8 cellular contexts compared by ENCODE assay signal in the genomic region with DNA sequence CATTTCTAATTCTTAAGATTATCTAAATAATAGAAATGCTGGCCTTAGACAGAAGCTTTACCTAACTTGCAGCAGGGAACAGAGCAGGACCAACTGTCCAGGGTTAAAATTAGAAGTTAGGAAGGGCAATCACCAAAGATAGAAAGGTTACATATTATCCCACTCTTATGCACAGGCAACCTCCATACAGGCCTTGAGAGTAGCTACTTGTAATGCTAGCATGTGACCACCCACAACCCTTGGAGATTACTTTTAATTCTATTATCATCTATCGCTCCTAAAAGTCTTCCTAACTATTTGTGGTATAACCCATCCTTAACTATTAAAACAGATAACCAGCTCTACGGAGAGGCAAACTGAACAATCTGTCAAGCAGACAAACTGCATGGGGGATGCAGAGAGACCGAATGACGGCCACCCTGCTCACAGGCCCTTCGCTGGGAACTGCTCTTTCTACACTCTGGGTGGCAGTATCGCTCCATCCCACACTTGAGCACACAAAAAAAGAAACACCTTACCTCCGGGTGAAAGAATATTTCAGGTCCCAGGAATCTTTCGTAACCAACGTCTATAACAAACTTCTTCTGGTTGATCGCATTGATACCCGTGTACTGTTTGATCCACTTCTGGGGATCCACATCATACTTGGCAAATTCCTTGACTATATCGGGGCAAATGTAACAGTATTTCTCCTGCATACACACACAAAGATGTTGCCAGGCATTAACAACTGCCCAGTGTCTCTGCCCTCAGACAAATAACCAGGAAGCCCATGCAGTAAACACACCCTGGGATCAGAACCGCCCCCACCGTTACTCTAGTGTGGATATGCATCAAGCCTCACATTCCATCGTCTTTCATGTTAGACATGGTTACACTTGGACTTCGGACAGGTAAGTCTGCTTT. TPM values are rescaled to one million over a fixed set of nuclear protein-coding genes. Genes with fewer than 3 reads are reported as not detected.
DNase-seq lines count a peak whose midpoint lies in the region; ATAC-seq, FAIRE-seq and TF ChIP-seq lines count a peak whose summit lies in the region.
"Not testable (repeated sequence)": the region's sequence is repeated elsewhere in the genome, so short reads cannot be mapped to it uniquely, and the experiment has no call there.

No MANE protein-coding gene starts in this region.

- H3K27me3 ChIP-seq in WERI-Rb-1 (ENCODE audit: insufficient read depth, low read depth, severe bottlenecking); cardiac muscle cell: not testable (repeated sequence)

- peak; percentile 88 for FAIRE-seq in G401.6 (lab: Jason Lieb, UNC)

- TF ChIP-seq CTCF in WERI-Rb-1 (IDR thresholded peaks at IDR 0.05; ENCODE audit: low read depth, low read length) (peak; percentile 51), cardiac muscle cell (IDR thresholded peaks at IDR 0.05; ENCODE audit: low read depth, low read length) (peak; percentile 58), neural crest cell (conservative IDR thresholded peaks at IDR 0.05) (peak; percentile 77), type B pancreatic cell (conservative IDR thresholded peaks at IDR 0.05) (peak; percentile 81)

- not testable (repeated sequence) for H3K27ac ChIP-seq in WERI-Rb-1, cardiac muscle cell

- not testable (repeated sequence) for H3K36me3 Mint-ChIP-seq in neural crest cell (ENCODE audit: low read depth); type B pancreatic cell

- peak; percentile 66 for ATAC-seq in HG02870 (IDR thresholded peaks at IDR 0.05; ENCODE audit: unreplicated experiment)

- H3K4me3 ChIP-seq in WERI-Rb-1 (ENCODE audit: low read depth, low read length); cardiac muscle cell: not testable (repeated sequence)

- peak; percentile 28 for DNase-seq in NCI-H2107 treated with DMSO at 0.1 percent for 48 hours (lab: John Stamatoyannopoulos, UW; ENCODE audit: unreplicated experiment)
- peak; percentile 40 for DNase-seq in WERI-Rb-1
- peak; percentile 41 for DNase-seq in astrocyte of the hippocampus (ENCODE audit: low read depth, low spot score)
- DNase-seq in cardiac muscle cell (ENCODE audit: low read depth in 1 of 2, low spot score in 1 of 2): peak; percentile 9 to 37
- DNase-seq in neural crest cell (ENCODE audit: low read depth, low spot score); type B pancreatic cell (ENCODE audit: extremely low spot score, unreplicated experiment): not testable (repeated sequence)

- not testable (repeated sequence) for H3K27ac Mint-ChIP-seq in neural crest cell (ENCODE audit: unreplicated experiment)
- peak overlapping the region; percentile 28 for H3K27ac Mint-ChIP-seq in type B pancreatic cell

- not testable (repeated sequence) for H3K36me3 ChIP-seq in WERI-Rb-1, cardiac muscle cell

- not testable (repeated sequence) for H3K4me3 Mint-ChIP-seq in neural crest cell, type B pancreatic cell

- not testable (repeated sequence) for H3K9me3 ChIP-seq in WERI-Rb-1 (ENCODE audit: severe bottlenecking); cardiac muscle cell (ENCODE audit: low read depth)

- H3K9me3 Mint-ChIP-seq in neural crest cell, type B pancreatic cell: not testable (repeated sequence)

- not testable (repeated sequence) for H3K27me3 Mint-ChIP-seq in neural crest cell (ENCODE audit: low read depth); type B pancreatic cell

- not testable (repeated sequence) for H3K4me1 ChIP-seq in cardiac muscle cell (ENCODE audit: low read depth)

- not testable (repeated sequence) for H3K4me1 Mint-ChIP-seq in neural crest cell; type B pancreatic cell (ENCODE audit: unreplicated experiment)

RNA-seq across cellular contexts. Expression of gene LRRC61, which starts 37.1 kb away (rescaled TPM):
- 34.0 and 34.5 TPM in 2 replicates for total RNA-seq in cardiac muscle cell
- 30.0 and 31.4 TPM in 2 replicates for polyA plus RNA-seq in cardiac muscle cell
- 23.2 and 26.3 TPM in 2 replicates for total RNA-seq in neural crest cell
- total RNA-seq in type B pancreatic cell (ENCODE audit: low replicate concordance): 13.0 and 17.7 TPM in 2 replicates

RNA-seq across cellular contexts. Expression of gene ACTR3C, which starts 37.2 kb away (rescaled TPM):
- 1.5 and 4.8 TPM in 2 replicates for total RNA-seq in cardiac muscle cell
- polyA plus RNA-seq in cardiac muscle cell: 2.2 and 2.4 TPM in 2 replicates
- total RNA-seq in neural crest cell: 0.49 and 0.61 TPM in 2 replicates
- total RNA-seq in type B pancreatic cell (ENCODE audit: low replicate concordance): 4.8 and 8.7 TPM in 2 replicates

RNA-seq across cellular contexts. Expression of gene RARRES2, which starts 55.3 kb away (rescaled TPM):
- 4.2 and 5.5 TPM in 2 replicates for total RNA-seq in cardiac muscle cell
- 5.7 and 8.3 TPM in 2 replicates for polyA plus RNA-seq in cardiac muscle cell
- 24.4 and 26.3 TPM in 2 replicates for total RNA-seq in neural crest cell
- 16.3 and 109 TPM in 2 replicates for total RNA-seq in type B pancreatic cell (ENCODE audit: low replicate concordance)
